ENCODE assay signal across 1 cellular context in genomic region chr1:207077470-207078377, GRCh38.
TF ChIP-seq lines count a peak whose summit lies in the region.

No MANE protein-coding gene starts in this region.

TF ChIP-seq in SK-N-SH, 30 proteins besides CTCF, POLR2A, EP300 and RAD21 (continued from another document):
- TF ChIP-seq, protein P1, sequence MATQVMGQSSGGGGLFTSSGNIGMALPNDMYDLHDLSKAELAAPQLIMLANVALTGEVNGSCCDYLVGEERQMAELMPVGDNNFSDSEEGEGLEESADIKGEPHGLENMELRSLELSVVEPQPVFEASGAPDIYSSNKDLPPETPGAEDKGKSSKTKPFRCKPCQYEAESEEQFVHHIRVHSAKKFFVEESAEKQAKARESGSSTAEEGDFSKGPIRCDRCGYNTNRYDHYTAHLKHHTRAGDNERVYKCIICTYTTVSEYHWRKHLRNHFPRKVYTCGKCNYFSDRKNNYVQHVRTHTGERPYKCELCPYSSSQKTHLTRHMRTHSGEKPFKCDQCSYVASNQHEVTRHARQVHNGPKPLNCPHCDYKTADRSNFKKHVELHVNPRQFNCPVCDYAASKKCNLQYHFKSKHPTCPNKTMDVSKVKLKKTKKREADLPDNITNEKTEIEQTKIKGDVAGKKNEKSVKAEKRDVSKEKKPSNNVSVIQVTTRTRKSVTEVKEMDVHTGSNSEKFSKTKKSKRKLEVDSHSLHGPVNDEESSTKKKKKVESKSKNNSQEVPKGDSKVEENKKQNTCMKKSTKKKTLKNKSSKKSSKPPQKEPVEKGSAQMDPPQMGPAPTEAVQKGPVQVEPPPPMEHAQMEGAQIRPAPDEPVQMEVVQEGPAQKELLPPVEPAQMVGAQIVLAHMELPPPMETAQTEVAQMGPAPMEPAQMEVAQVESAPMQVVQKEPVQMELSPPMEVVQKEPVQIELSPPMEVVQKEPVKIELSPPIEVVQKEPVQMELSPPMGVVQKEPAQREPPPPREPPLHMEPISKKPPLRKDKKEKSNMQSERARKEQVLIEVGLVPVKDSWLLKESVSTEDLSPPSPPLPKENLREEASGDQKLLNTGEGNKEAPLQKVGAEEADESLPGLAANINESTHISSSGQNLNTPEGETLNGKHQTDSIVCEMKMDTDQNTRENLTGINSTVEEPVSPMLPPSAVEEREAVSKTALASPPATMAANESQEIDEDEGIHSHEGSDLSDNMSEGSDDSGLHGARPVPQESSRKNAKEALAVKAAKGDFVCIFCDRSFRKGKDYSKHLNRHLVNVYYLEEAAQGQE (IDR thresholded peaks at IDR 0.05; ENCODE audit: low read depth, low read length), result no peak
